ENCODE assay signal across 12 cellular contexts in genomic region chr5:74632947-74633356, GRCh38. TPM values are rescaled to one million over a fixed set of nuclear protein-coding genes. Genes with fewer than 3 reads are reported as not detected.
DNase-seq lines count a peak whose midpoint lies in the region; ATAC-seq and TF ChIP-seq lines count a peak whose summit lies in the region.
"Had no signal": no experiment of that assay in that cellular context is flagged by ENCODE, and none has a peak within 500 bp of the region (broad histone marks: within the 10 kb centered on the region; RNA-seq: fewer than 3 reads in every experiment).

No MANE protein-coding gene starts in this region.

- H3K9me3 Mint-ChIP-seq in MCF 10A (ENCODE audit: unreplicated experiment) = no peaks in the 10 kb centered on the region
- no peaks in the 10 kb centered on the region for H3K9me3 Mint-ChIP-seq in activated CD8-positive, alpha-beta T cell treated with anti-CD3 and anti-CD28 coated beads for 36 hours

- BruUV-seq in MCF 10A (replicated peaks; lab: Mats Ljungman, UMichigan) = no TSS peak

- CTCF ChIA-PET in MCF 10A (lab: Yijun Ruan, JAX) = interaction anchor here (1.2 to 2.7 kb wide), 4 partner anchors 10 to 730 kb away, joined by 3 to 14 read pairs (median 5); no protein-coding TSS in a partner anchor
- CTCF ChIA-PET in activated CD8-positive, alpha-beta T cell treated with anti-CD3 and anti-CD28 coated beads for 36 hours (lab: Charles Lee) = interaction anchor here (0.5 to 1.8 kb wide), 3 partner anchors 9 to 29 kb away, joined by 3 to 9 read pairs (median 5); no protein-coding TSS in a partner anchor

- peak overlapping the region; percentile 85 for H3K27ac Mint-ChIP-seq in MCF 10A (ENCODE audit: low read depth, unreplicated experiment)
- no peak overlapping the region for H3K27ac Mint-ChIP-seq in activated CD8-positive, alpha-beta T cell treated with anti-CD3 and anti-CD28 coated beads for 36 hours

- H3K27me3 Mint-ChIP-seq in MCF 10A (ENCODE audit: insufficient read depth, unreplicated experiment) = no peaks in the 10 kb centered on the region
- H3K27me3 Mint-ChIP-seq in activated CD8-positive, alpha-beta T cell treated with anti-CD3 and anti-CD28 coated beads for 36 hours = peaks cover 7% of the 10 kb centered on the region

- H3K9me3 ChIP-seq in breast epithelium = no peaks in the 10 kb centered on the region
- H3K9me3 ChIP-seq: heart left ventricle had no signal

- H3K4me3 Mint-ChIP-seq in MCF 10A (ENCODE audit: unreplicated experiment) = no peak overlapping the region
- H3K4me3 Mint-ChIP-seq in activated CD8-positive, alpha-beta T cell treated with anti-CD3 and anti-CD28 coated beads for 36 hours = no peak overlapping the region

- in situ Hi-C loops in brain microvascular endothelial cell (cut with HindIII; ENCODE audit: low pct_ligation_motif_present, low sequenced_read_pairs) = no loop called here

- intact Hi-C loops in MCF 10A (cut with micrococcal nuclease) = no loop called here
- intact Hi-C loops in breast epithelium (cut with DNase I; ENCODE audit: low total_unique reads) = no loop called here
- intact Hi-C loops in activated CD8-positive, alpha-beta T cell treated with anti-CD3 and anti-CD28 coated beads for 36 hours (cut with micrococcal nuclease) = no loop called here

- peaks cover 20% of the 10 kb centered on the region for H3K36me3 Mint-ChIP-seq in MCF 10A (ENCODE audit: insufficient read depth, unreplicated experiment)
- no peaks in the 10 kb centered on the region for H3K36me3 Mint-ChIP-seq in activated CD8-positive, alpha-beta T cell treated with anti-CD3 and anti-CD28 coated beads for 36 hours (ENCODE audit: low read depth)

- H3K4me1 ChIP-seq in breast epithelium (peaks cover 0 to 13% of the 10 kb centered on the region in 2 donors), urinary bladder (ENCODE audit: insufficient read depth) (no peaks in the 10 kb centered on the region)

- DNase-seq in MCF 10A (ENCODE audit: unreplicated experiment) (peak; percentile 66), breast epithelium (ENCODE audit: low spot score in 2 of 2) (no peak), brain microvascular endothelial cell (peak; percentile 76), kidney tubule cell (ENCODE audit: low spot score) (peak; percentile 53), NCI-H446 (lab: John Stamatoyannopoulos, UW) (no peak), NCI-H2196 (lab: John Stamatoyannopoulos, UW; ENCODE audit: unreplicated experiment) (no peak)
- no peak for DNase-seq in activated CD8-positive, alpha-beta T cell treated with anti-CD3 and anti-CD28 coated beads for 36 hours
- DNase-seq: GOT3, heart left ventricle, NCI-H524 treated with DMSO at 0.1 percent for 48 hours had no signal

- H3K27ac ChIP-seq in breast epithelium (no peak overlapping the region), brain microvascular endothelial cell (peak overlapping the region; percentile 95), urinary bladder (ENCODE audit: low read depth) (peak overlapping the region; percentile 30)

- TF ChIP-seq CTCF in MCF 10A (IDR thresholded peaks at IDR 0.05; ENCODE audit: unreplicated experiment) (no peak), breast epithelium (IDR thresholded peaks at IDR 0.05) (no peak), brain microvascular endothelial cell (IDR thresholded peaks at IDR 0.05; ENCODE audit: low read depth, low read length, missing control alignments) (no peak)
- no peak for TF ChIP-seq CTCF in activated CD8-positive, alpha-beta T cell treated with anti-CD3 and anti-CD28 coated beads for 36 hours (IDR thresholded peaks at IDR 0.05)

- WGBS in urinary bladder = 72% methylated on average over 4 of the region's 4 CpGs

- ATAC-seq in activated CD8-positive, alpha-beta T cell treated with anti-CD3 and anti-CD28 coated beads for 36 hours = no peak

- POLR2A ChIA-PET in MCF 10A (lab: Yijun Ruan, JAX) = interaction anchor here (0.6 to 4.4 kb wide), 9 partner anchors 7 to 600 kb away, joined by 3 to 22 read pairs (median 4); partner anchors contain the start of gene ENC1
- POLR2A ChIA-PET in activated CD8-positive, alpha-beta T cell treated with anti-CD3 and anti-CD28 coated beads for 36 hours (lab: Charles Lee) = no interaction called here

- peaks cover 38% of the 10 kb centered on the region for H3K4me1 Mint-ChIP-seq in MCF 10A (ENCODE audit: insufficient read depth, unreplicated experiment)
- peaks cover 14% of the 10 kb centered on the region for H3K4me1 Mint-ChIP-seq in activated CD8-positive, alpha-beta T cell treated with anti-CD3 and anti-CD28 coated beads for 36 hours (ENCODE audit: low read depth)

- H3K36me3 ChIP-seq in breast epithelium (no peaks in the 10 kb centered on the region), brain microvascular endothelial cell (replicated peaks) (peaks cover 72% of the 10 kb centered on the region), urinary bladder (ENCODE audit: insufficient read depth) (no peaks in the 10 kb centered on the region)
- H3K36me3 ChIP-seq: cardiac muscle cell had no signal

- H3K4me3 ChIP-seq in breast epithelium (no peak overlapping the region), brain microvascular endothelial cell (ENCODE audit: low read depth, low read length) (no peak overlapping the region), urinary bladder (ENCODE audit: low read depth, low read length) (no peak overlapping the region)
- H3K4me3 ChIP-seq: cardiac muscle cell, heart left ventricle had no signal

- no peak for TF ChIP-seq POLR2A in breast epithelium (IDR thresholded peaks at IDR 0.05)

- H3K27me3 ChIP-seq in breast epithelium (no peaks in the 10 kb centered on the region), brain microvascular endothelial cell (replicated peaks) (no peaks in the 10 kb centered on the region)
- H3K27me3 ChIP-seq: cardiac muscle cell, heart left ventricle had no signal

RNA-seq across cellular contexts. Expression of gene ENC1, which starts 7.6 kb away (rescaled TPM):
- 10.7 and 12.9 TPM in 2 replicates for total RNA-seq in MCF 10A (2022)
- 10 to 100 TPM in 2 of 3 donors, 1 to 10 TPM in 1; 8.3 to 16.7 (median 13.8) TPM for total RNA-seq in breast epithelium
- 75.4 TPM for total RNA-seq in urinary bladder
- polyA plus RNA-seq in urinary bladder = 11.2 TPM
- total RNA-seq in activated CD8-positive, alpha-beta T cell treated with anti-CD3 and anti-CD28 coated beads for 36 hours = under 1 TPM; 0.16 to 0.60 TPM

RNA-seq across cellular contexts. Expression of gene HEXB, which starts 52.1 kb away (rescaled TPM):
- 82.8 and 93.7 TPM in 2 replicates for total RNA-seq in MCF 10A (2022)
- 100 to 1,000 TPM; 123 to 218 (median 145) TPM for total RNA-seq in breast epithelium
- total RNA-seq in urinary bladder = 111 TPM
- polyA plus RNA-seq in urinary bladder = 104 TPM
- 10 to 100 TPM; 46.2 to 49.1 TPM for total RNA-seq in activated CD8-positive, alpha-beta T cell treated with anti-CD3 and anti-CD28 coated beads for 36 hours

Comparison
In these comparisons a context has a peak if more than half of its experiments do, and no peak if none do; other contexts are left out.
1. DNase-seq: peak in MCF 10A (single experiment), brain microvascular endothelial cell (single experiment) and kidney tubule cell (single experiment); none in breast epithelium (0 of 2), NCI-H446 (0 of 2), NCI-H2196 (single experiment) and activated CD8-positive, alpha-beta T cell treated with anti-CD3 and anti-CD28 coated beads for 36 hours (single experiment).
2. H3K27ac ChIP-seq: peak in brain microvascular endothelial cell (single experiment) and urinary bladder (single experiment); none in breast epithelium (0 of 2).